11 cellular contexts compared by ENCODE assay signal in the genomic region with DNA sequence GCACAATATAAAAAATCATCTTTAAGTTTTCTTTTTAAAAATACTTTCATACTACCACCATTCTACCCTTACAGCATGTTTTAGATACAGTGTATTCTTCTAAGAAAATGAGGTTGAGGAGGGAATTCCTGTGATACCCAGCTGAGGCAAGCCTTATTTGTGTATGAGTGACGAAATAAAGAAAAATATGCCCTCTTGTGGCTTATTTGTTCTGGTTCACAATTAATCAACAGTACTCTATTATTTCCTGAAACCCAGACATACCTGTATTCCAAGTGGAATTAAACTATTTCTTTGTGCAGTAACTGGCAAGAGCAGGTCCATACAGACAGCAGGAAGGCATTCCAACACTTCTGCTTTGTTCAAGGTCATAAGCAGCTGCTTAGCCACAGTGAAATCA. TPM values are rescaled to one million over a fixed set of nuclear protein-coding genes. Genes with fewer than 3 reads are reported as not detected.
DNase-seq lines count a peak whose midpoint lies in the region; FAIRE-seq and TF ChIP-seq lines count a peak whose summit lies in the region.
"Had no signal": no experiment of that assay in that cellular context is flagged by ENCODE, and none has a peak within 500 bp of the region (broad histone marks: within the 10 kb centered on the region; RNA-seq: fewer than 3 reads in every experiment).

No MANE protein-coding gene starts in this region.

- peak; percentile 49 for DNase-seq in AG20443 (ENCODE audit: low spot score)
- peak; percentile 10 for DNase-seq in HuH-7 (ENCODE audit: low spot score)
- DNase-seq in adipocyte (ENCODE audit: low read depth) = peak; percentile 76
- no peak for DNase-seq in keratinocyte (ENCODE audit: low read depth, low spot score)
- no peak for DNase-seq in activated CD4-positive, alpha-beta T cell treated with anti-CD3 and anti-CD28 coated beads, Interleukin-2, amount 10 ng/mL, durations not matched to agents 7 days and 5 days
- no peak for DNase-seq in superior temporal gyrus (ENCODE audit: extremely low spot score)
- no peak for DNase-seq in activated gamma-delta T cell treated with Interleukin-2 at 50 U/mL for 16 hours
- no peak for DNase-seq in effector memory CD4-positive, alpha-beta T cell
- DNase-seq: activated CD4-positive, alpha-beta T cell treated with anti-CD3 and anti-CD28 coated beads for 4 hours; GDM1; NCI-H2227 treated with DMSO at 0.1 percent for 48 hours had no signal

- no peak overlapping the region for H3K27ac ChIP-seq in keratinocyte (ENCODE audit: control insufficient read depth, insufficient read depth, low read length)
- H3K27ac ChIP-seq in effector memory CD4-positive, alpha-beta T cell (ENCODE audit: insufficient read depth, low read length, poor library complexity, severe bottlenecking) = no peak overlapping the region

- CTCF ChIA-PET in activated CD4-positive, alpha-beta T cell treated with anti-CD3 and anti-CD28 coated beads, Interleukin-2, amount 10 ng/mL, durations not matched to agents 7 days and 5 days (lab: Charles Lee) = no interaction called here

- TF ChIP-seq CTCF in keratinocyte (optimal IDR thresholded peaks at IDR 0.05 in 1 of 3, IDR thresholded peaks at IDR 0.05 in 1 of 3, conservative IDR thresholded peaks at IDR 0.05 in 1 of 3; ENCODE audit: extremely low read depth in 1 of 3, insufficient read depth in 2 of 3, low read length in 3 of 3) = peak in 2 of 3 experiments; percentile 36 to 49

- no peaks in the 10 kb centered on the region for H3K36me3 ChIP-seq in adipocyte (ENCODE audit: control insufficient read depth, insufficient read depth, low read length, severe bottlenecking)
- H3K36me3 ChIP-seq in keratinocyte (ENCODE audit: control insufficient read depth in 2 of 2, extremely low read depth in 1 of 2, insufficient read depth in 2 of 2, low read length in 2 of 2) = no peaks in the 10 kb centered on the region
- H3K36me3 ChIP-seq in effector memory CD4-positive, alpha-beta T cell (ENCODE audit: control insufficient read depth, insufficient read depth, low read length) = no peaks in the 10 kb centered on the region

- no peaks in the 10 kb centered on the region for H4K20me1 ChIP-seq in keratinocyte (ENCODE audit: control insufficient read depth, extremely low read depth, insufficient read depth, low read length)

- H3K9me3 ChIP-seq in adipocyte (ENCODE audit: control insufficient read depth, low read length) (no peaks in the 10 kb centered on the region), keratinocyte (ENCODE audit: control insufficient read depth, low read depth, low read length) (no peaks in the 10 kb centered on the region)
- no peaks in the 10 kb centered on the region for H3K9me3 ChIP-seq in effector memory CD4-positive, alpha-beta T cell (ENCODE audit: control insufficient read depth, low read length)

- no peaks in the 10 kb centered on the region for H3K36me3 Mint-ChIP-seq in activated CD4-positive, alpha-beta T cell treated with anti-CD3 and anti-CD28 coated beads, Interleukin-2, amount 10 ng/mL, durations not matched to agents 7 days and 5 days (ENCODE audit: low read depth)

- no peak overlapping the region for H3K9ac ChIP-seq in adipocyte (ENCODE audit: low read length)
- no peak overlapping the region for H3K9ac ChIP-seq in keratinocyte (ENCODE audit: control insufficient read depth, extremely low read depth, insufficient read depth, low read length)

- POLR2A ChIA-PET in activated CD4-positive, alpha-beta T cell treated with anti-CD3 and anti-CD28 coated beads, Interleukin-2, amount 10 ng/mL, durations not matched to agents 7 days and 5 days (lab: Charles Lee) = no interaction called here

- H3K4me1 ChIP-seq in adipocyte (ENCODE audit: control insufficient read depth, insufficient read depth, low read length) (peaks cover 8% of the 10 kb centered on the region), keratinocyte (ENCODE audit: control insufficient read depth, extremely low read depth, insufficient read depth, low read length) (peaks cover 5% of the 10 kb centered on the region)
- H3K4me1 ChIP-seq in effector memory CD4-positive, alpha-beta T cell (ENCODE audit: control insufficient read depth, insufficient read depth, low read length, poor library complexity, severe bottlenecking) = no peaks in the 10 kb centered on the region

- H3K4me3 Mint-ChIP-seq in activated CD4-positive, alpha-beta T cell treated with anti-CD3 and anti-CD28 coated beads, Interleukin-2, amount 10 ng/mL, durations not matched to agents 7 days and 5 days = no peak overlapping the region

- no peaks in the 10 kb centered on the region for H3K9me3 Mint-ChIP-seq in activated CD4-positive, alpha-beta T cell treated with anti-CD3 and anti-CD28 coated beads, Interleukin-2, amount 10 ng/mL, durations not matched to agents 7 days and 5 days

- no peak overlapping the region for H2AFZ ChIP-seq in keratinocyte (ENCODE audit: control insufficient read depth, low read length)

- H3K4me2 ChIP-seq in keratinocyte (ENCODE audit: control insufficient read depth, extremely low read depth, insufficient read depth, low read depth, low read length) = no peak overlapping the region

- dilution Hi-C loops in keratinocyte (cut with MboI; ENCODE audit: extremely low pct_ligation_motif_present, low sequenced_read_pairs) = loop anchor here (25.0 kb wide), 1 partner anchor 129 kb away; no protein-coding TSS in a partner anchor

- H3K4me3 ChIP-seq in adipocyte (ENCODE audit: low read length) (no peak overlapping the region), keratinocyte (ENCODE audit: control insufficient read depth in 2 of 3, extremely low read depth in 1 of 3, insufficient read depth in 2 of 3, low read depth in 1 of 3, low read length in 3 of 3) (no peak overlapping the region)
- H3K4me3 ChIP-seq in effector memory CD4-positive, alpha-beta T cell (ENCODE audit: insufficient read depth, low read depth, low read length, poor library complexity, severe bottlenecking) = no peak overlapping the region

- H3K27me3 Mint-ChIP-seq in activated CD4-positive, alpha-beta T cell treated with anti-CD3 and anti-CD28 coated beads, Interleukin-2, amount 10 ng/mL, durations not matched to agents 7 days and 5 days = peaks cover 14% of the 10 kb centered on the region

- FAIRE-seq in keratinocyte (lab: Jason Lieb, UNC) = peak; percentile 73

- H3K27me3 ChIP-seq in adipocyte (replicated peaks; ENCODE audit: control insufficient read depth, insufficient read depth, low read length) = peaks cover 14% of the 10 kb centered on the region
- peaks cover 2% of the 10 kb centered on the region for H3K27me3 ChIP-seq in keratinocyte (ENCODE audit: control insufficient read depth, extremely low read depth, insufficient read depth, low read length)
- no peaks in the 10 kb centered on the region for H3K27me3 ChIP-seq in effector memory CD4-positive, alpha-beta T cell (replicated peaks; ENCODE audit: control insufficient read depth, insufficient read depth, low read length, poor library complexity, severe bottlenecking)

- no peaks in the 10 kb centered on the region for H3K79me2 ChIP-seq in keratinocyte (ENCODE audit: control insufficient read depth, insufficient read depth, low read length)

- no peaks in the 10 kb centered on the region for H3K9me1 ChIP-seq in keratinocyte (ENCODE audit: control insufficient read depth, extremely low read depth, insufficient read depth, low read length)

- no peaks in the 10 kb centered on the region for H3K4me1 Mint-ChIP-seq in activated CD4-positive, alpha-beta T cell treated with anti-CD3 and anti-CD28 coated beads, Interleukin-2, amount 10 ng/mL, durations not matched to agents 7 days and 5 days

- no peak overlapping the region for H3K27ac Mint-ChIP-seq in activated CD4-positive, alpha-beta T cell treated with anti-CD3 and anti-CD28 coated beads, Interleukin-2, amount 10 ng/mL, durations not matched to agents 7 days and 5 days

RNA-seq across cellular contexts. Expression of a gene that starts 4.5 kb away (rescaled TPM):
- 2.8 to 6.7 TPM (median 5.2 TPM) in 3 replicates for polyA plus RNA-seq in keratinocyte
- polyA plus RNA-seq in keratinocyte (2011; ENCODE audit: low read depth) = 0.05 TPM
- polyA plus RNA-seq in keratinocyte (2011; cell fraction: cytosol; rRNA removed) = 0.99 and 2.4 TPM in 2 replicates
- 2.8 and 3.1 TPM in 2 replicates for polyA plus RNA-seq in keratinocyte (2011; cell fraction: nucleus; rRNA removed)
- 5.7 TPM in 1 of 2 replicates, not detected in the other for polyA plus RNA-seq in keratinocyte (2012; ENCODE audit: low replicate concordance)
- polyA minus RNA-seq in keratinocyte = 1.7 to 14.6 TPM (median 5.5 TPM) in 3 replicates
- 5.0 TPM for polyA minus RNA-seq in keratinocyte (2011; cell fraction: cytosol; rRNA and poly(A)+ RNA removed)
- polyA minus RNA-seq in keratinocyte (2011; cell fraction: nucleus; rRNA and poly(A)+ RNA removed) = 5.7 and 12.4 TPM in 2 replicates
- not detected for total RNA-seq in activated CD4-positive, alpha-beta T cell treated with anti-CD3 and anti-CD28 coated beads, Interleukin-2, amount 10 ng/mL, durations not matched to agents 7 days and 5 days

Comparison
In these comparisons a context has a peak if more than half of its experiments do, and no peak if none do; other contexts are left out.
1. DNase-seq: peak in AG20443 (single experiment), HuH-7 (single experiment) and adipocyte (single experiment); none in keratinocyte (single experiment), activated CD4-positive, alpha-beta T cell treated with anti-CD3 and anti-CD28 coated beads, Interleukin-2, amount 10 ng/mL, durations not matched to agents 7 days and 5 days (single experiment), superior temporal gyrus (single experiment), activated gamma-delta T cell treated with Interleukin-2 at 50 U/mL for 16 hours (single experiment) and effector memory CD4-positive, alpha-beta T cell (0 of 3).